In genomic region chr10:11756766-11757315, GRCh38 we compare ENCODE assay signal across 2 cellular contexts.
TF ChIP-seq lines count a peak whose summit lies in the region.

No MANE protein-coding gene starts in this region.

TF ChIP-seq in SK-N-SH, 30 proteins besides CTCF, POLR2A, EP300 and RAD21 (continued from another document):
- TF ChIP-seq ZBTB33 (IDR thresholded peaks at IDR 0.05; ENCODE audit: borderline replicate concordance, low read depth) (no peak), RCOR1 (IDR thresholded peaks at IDR 0.05; ENCODE audit: low read length) (no peak), GABPA (IDR thresholded peaks at IDR 0.05; ENCODE audit: low read depth) (no peak), YY1 (IDR thresholded peaks at IDR 0.05; ENCODE audit: low read depth) (no peak), USF1 (IDR thresholded peaks at IDR 0.05; ENCODE audit: borderline replicate concordance, low read depth) (no peak), NRF1 (IDR thresholded peaks at IDR 0.05; ENCODE audit: low read depth, low read length) (no peak), RXRA (IDR thresholded peaks at IDR 0.05; ENCODE audit: borderline replicate concordance, low read depth) (no peak)

TF ChIP-seq in SK-N-SH treated with all-trans-retinoic acid at 6 μM for 48 hours, 23 proteins besides CTCF, POLR2A, EP300 and RAD21 (continued from another document):
- TF ChIP-seq CSRNP3 (CRISPR knock-in tag; IDR thresholded peaks at IDR 0.05): no peak
- TF ChIP-seq ZNF8 (CRISPR knock-in tag; IDR thresholded peaks at IDR 0.05): no peak
- no peak for TF ChIP-seq POU6F1 (CRISPR knock-in tag; IDR thresholded peaks at IDR 0.05; ENCODE audit: borderline replicate concordance, low read depth)
